ENCODE assay signal across 30 cellular contexts in the genomic region with DNA sequence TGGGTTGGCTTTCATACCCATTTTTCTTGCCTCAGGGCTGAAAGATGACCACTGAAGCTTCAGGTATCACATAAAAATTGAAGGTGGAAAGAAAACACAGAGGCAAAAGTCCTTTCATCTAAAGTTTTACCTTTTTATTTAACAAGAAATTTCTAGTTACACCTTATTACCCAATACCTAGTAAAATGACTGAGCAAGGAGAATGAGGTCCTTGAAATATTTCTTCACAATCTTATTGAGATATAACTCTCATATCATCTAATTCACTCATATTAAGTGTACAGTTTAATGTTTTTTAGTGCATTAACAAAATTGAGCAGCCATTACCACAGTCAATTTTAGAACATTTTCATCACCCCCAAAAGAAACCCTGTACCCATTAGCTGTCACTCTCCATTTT.
DNase-seq lines count a peak whose midpoint lies in the region; ATAC-seq, FAIRE-seq and TF ChIP-seq lines count a peak whose summit lies in the region.
"Had no signal": no experiment of that assay in that cellular context is flagged by ENCODE, and none has a peak within 500 bp of the region (broad histone marks: within the 10 kb centered on the region; RNA-seq: fewer than 3 reads in every experiment).

No MANE protein-coding gene starts in this region.

- H3K4me1 ChIP-seq in IMR-90 (ENCODE audit: control insufficient read depth, insufficient read depth, low read length) (no peaks in the 10 kb centered on the region), K562 (replicated peaks in 1 of 2; ENCODE audit: control insufficient read depth in 2 of 2, insufficient read depth in 2 of 2, low read length in 2 of 2) (no peaks in the 10 kb centered on the region; a peak in 2 of 5 replicates), right atrium auricular region (no peaks in the 10 kb centered on the region)
- H3K4me1 ChIP-seq: A549; BE2C; BLaER1; BLaER1 treated with 17β-estradiol and CSF1 and Interleukin-3, amounts not matched to agents 10 nM and 100 nM; Caco-2 had no signal

- intact Hi-C loops in IMR-90 (cut with micrococcal nuclease) = no loop called here
- intact Hi-C loops in K562 (cut with micrococcal nuclease) = no loop called here

- dilution Hi-C loops in IMR-90 (cut with HindIII; ENCODE audit: low sequenced_read_pairs, unreplicated experiment) = no loop called here

- H2AK9ac ChIP-seq in IMR-90 (replicated peaks; ENCODE audit: low read depth, low read length, poor library complexity) = no peak overlapping the region

- no peak overlapping the region for H2BK120ac ChIP-seq in IMR-90 (ENCODE audit: low read depth, low read length)

- H3K9me3 ChIP-seq in IMR-90 (ENCODE audit: control insufficient read depth, insufficient read depth, low read length) (no peaks in the 10 kb centered on the region), K562 (replicated peaks; ENCODE audit: control insufficient read depth, insufficient read depth, low read depth, low read length) (no peaks in the 10 kb centered on the region; the same call in 1 of the 2 replicates), right atrium auricular region (no peaks in the 10 kb centered on the region)
- H3K9me3 ChIP-seq: A549; BE2C; BLaER1; BLaER1 treated with 17β-estradiol and CSF1 and Interleukin-3, amounts not matched to agents 10 nM and 100 nM; Caco-2 had no signal

- BruUV-seq in IMR-90 (replicated peaks; lab: Mats Ljungman, UMichigan) = no TSS peak
- BruUV-seq in K562 (replicated peaks; lab: Mats Ljungman, UMichigan) = no TSS peak

- in situ Hi-C loops in IMR-90 (cut with MboI; ENCODE audit: low sequenced_read_pairs) = no loop called here
- in situ Hi-C loops in K562 (cut with MboI) = no loop called here

- H3K56ac ChIP-seq in IMR-90 (ENCODE audit: extremely low read depth, insufficient read depth, low read length) = no peak overlapping the region

- no peaks in the 10 kb centered on the region for H3K79me2 ChIP-seq in K562 (ENCODE audit: control insufficient read depth, insufficient read depth, low read length)

- no peak overlapping the region for H3K18ac ChIP-seq in IMR-90 (ENCODE audit: low read depth, low read length)

- H3K9ac ChIP-seq in IMR-90 (ENCODE audit: low read depth, low read length) (no peak overlapping the region), K562 (ENCODE audit: insufficient read depth in 1 of 2, low read depth in 2 of 2, low read length in 2 of 2) (no peak overlapping the region)
- H3K9ac ChIP-seq: BLaER1; BLaER1 treated with 17β-estradiol and CSF1 and Interleukin-3, amounts not matched to agents 10 nM and 100 nM had no signal

- H4K8ac ChIP-seq in IMR-90 (ENCODE audit: low read depth in 2 of 2, low read length in 2 of 2) = no peak overlapping the region

- CTCF ChIA-PET in IMR-90 (lab: Yijun Ruan, JAX) = interaction anchor here (0.6 kb wide), 1 partner anchor 295 kb away, joined by 3 read pairs; no protein-coding TSS in a partner anchor
- CTCF ChIA-PET in K562 (lab: Yijun Ruan, JAX; ENCODE audit: low intra/inter-chr PET ratio) = no interaction called here

- no peak for ATAC-seq in IMR-90 (ENCODE audit: low read depth)
- ATAC-seq in K562 = no peak
- ATAC-seq: A549; CD8-positive, alpha-beta T cell had no signal

- H3K4me2 ChIP-seq in IMR-90 (ENCODE audit: low read depth, low read length) (no peak overlapping the region), K562 (ENCODE audit: insufficient read depth, low read length) (no peak overlapping the region)
- H3K4me2 ChIP-seq: A549; BLaER1; BLaER1 treated with 17β-estradiol and CSF1 and Interleukin-3, amounts not matched to agents 10 nM and 100 nM had no signal

- no peaks in the 10 kb centered on the region for H3K36me3 ChIP-seq in IMR-90 (ENCODE audit: control insufficient read depth, insufficient read depth, low read length)
- no peaks in the 10 kb centered on the region for H3K36me3 ChIP-seq in K562 (ENCODE audit: control insufficient read depth, insufficient read depth, low read length)
- H3K36me3 ChIP-seq in right atrium auricular region = no peaks in the 10 kb centered on the region
- H3K36me3 ChIP-seq: BE2C; BLaER1; BLaER1 treated with 17β-estradiol and CSF1 and Interleukin-3, amounts not matched to agents 10 nM and 100 nM had no signal

- H3K27me3 ChIP-seq in IMR-90 (ENCODE audit: control insufficient read depth, insufficient read depth, low read length) = no peaks in the 10 kb centered on the region
- H3K27me3 ChIP-seq in K562 (ENCODE audit: control insufficient read depth in 2 of 2, insufficient read depth in 2 of 2, low read length in 2 of 2) = no peaks in the 10 kb centered on the region
- no peaks in the 10 kb centered on the region for H3K27me3 ChIP-seq in right atrium auricular region
- H3K27me3 ChIP-seq: BE2C; BLaER1; BLaER1 treated with 17β-estradiol and CSF1 and Interleukin-3, amounts not matched to agents 10 nM and 100 nM had no signal

- H3K4ac ChIP-seq in IMR-90 (ENCODE audit: low read depth, low read length) = no peak overlapping the region

- H3K27ac ChIP-seq in IMR-90 (ENCODE audit: insufficient read depth, low read length) (no peak overlapping the region), K562 (ENCODE audit: extremely low read depth, low read depth, low read length) (no peak overlapping the region), right atrium auricular region (no peak overlapping the region)
- H3K27ac ChIP-seq: 22Rv1; A549; BLaER1; BLaER1 treated with 17β-estradiol and CSF1 and Interleukin-3, amounts not matched to agents 10 nM and 100 nM; C4-2B had no signal

- H2AK5ac ChIP-seq in IMR-90 (ENCODE audit: low read depth, low read length) = no peak overlapping the region

- H4K5ac ChIP-seq in IMR-90 (ENCODE audit: low read depth, low read length) = no peak overlapping the region

- no peak overlapping the region for H3K14ac ChIP-seq in IMR-90 (replicated peaks; ENCODE audit: low read depth, low read length)

- TF ChIP-seq POLR2A in IMR-90 (IDR thresholded peaks at IDR 0.05; ENCODE audit: low read depth, low read length) = no peak
- TF ChIP-seq POLR2A in K562 (conservative IDR thresholded peaks at IDR 0.05) = no peak
- TF ChIP-seq POLR2A in GM12892 (IDR thresholded peaks at IDR 0.05; ENCODE audit: low read depth, low read length) = no peak

- FAIRE-seq in K562 (lab: Jason Lieb, UNC) = no peak
- FAIRE-seq in GM12892 (lab: Jason Lieb, UNC) = no peak
- FAIRE-seq: A204.1, A549, D721Med had no signal

- no peak overlapping the region for H3K4me3 ChIP-seq in IMR-90 (ENCODE audit: insufficient read depth, low read depth, low read length)
- H3K4me3 ChIP-seq in K562 = no peak overlapping the region
- H3K4me3 ChIP-seq in right atrium auricular region = no peak overlapping the region
- H3K4me3 ChIP-seq: A549; BLaER1; BLaER1 treated with 17β-estradiol and CSF1 and Interleukin-3, amounts not matched to agents 10 nM and 100 nM had no signal

- no peak overlapping the region for H3K23ac ChIP-seq in IMR-90 (ENCODE audit: low read depth, low read length)

- H2BK5ac ChIP-seq in IMR-90 (ENCODE audit: low read depth, low read length, poor library complexity, severe bottlenecking) = no peak overlapping the region

- no peak overlapping the region for H4K91ac ChIP-seq in IMR-90 (ENCODE audit: insufficient read depth, low read depth, low read length)

- no peaks in the 10 kb centered on the region for H3K79me1 ChIP-seq in IMR-90 (ENCODE audit: low read depth in 1 of 2, low read length in 2 of 2)

- H3K9me1 ChIP-seq in IMR-90 (ENCODE audit: insufficient read depth, low read length) = no peaks in the 10 kb centered on the region
- no peaks in the 10 kb centered on the region for H3K9me1 ChIP-seq in K562 (ENCODE audit: control insufficient read depth, insufficient read depth, low read length)

- TF ChIP-seq RAD21 in IMR-90 (IDR thresholded peaks at IDR 0.05; ENCODE audit: low read length) (no peak), K562 (CRISPR knock-in tag; conservative IDR thresholded peaks at IDR 0.05 in 1 of 2, IDR thresholded peaks at IDR 0.05 in 1 of 2) (no peak)

- TF ChIP-seq CTCF in IMR-90 (conservative IDR thresholded peaks at IDR 0.05; ENCODE audit: low read depth, low read length) (no peak), K562 (IDR thresholded peaks at IDR 0.05 in 2 of 3, conservative IDR thresholded peaks at IDR 0.05 in 1 of 3; ENCODE audit: insufficient read depth in 2 of 3, low read depth in 1 of 3, low read length in 3 of 3) (no peak), right atrium auricular region (IDR thresholded peaks at IDR 0.05) (no peak)

- H2AFZ ChIP-seq in IMR-90 (replicated peaks; ENCODE audit: low read length, poor library complexity) (no peak overlapping the region), K562 (ENCODE audit: low read depth, low read length) (peak overlapping the region; percentile 41)

- DNase-seq in IMR-90 (no peak), K562 (ENCODE audit: extremely low read depth in 1 of 4, low spot score in 3 of 4) (no peak), right atrium auricular region (ENCODE audit: low spot score) (no peak), GM12892 (ENCODE audit: insufficient read length) (no peak)
- DNase-seq: 8988T; ACHN; AML-193; BE2C; C1 segment of cervical spinal cord; Caco-2; Calu3; CD4-positive, alpha-beta memory T cell; CD4-positive, alpha-beta T cell; CD4-positive, CD25-positive, alpha-beta regulatory T cell; CD8-positive, alpha-beta memory T cell; CD8-positive, alpha-beta T cell; COR-L47; DMS 273 treated with DMSO at 0.1 percent for 48 hours; DMS153; DMS79; DMS79 treated with DMSO at 0.1 percent for 48 hours; DND-41; EL had no signal

- no peak overlapping the region for H2BK15ac ChIP-seq in IMR-90 (ENCODE audit: low read depth, low read length)

- H2BK20ac ChIP-seq in IMR-90 (ENCODE audit: low read depth, low read length) = no peak overlapping the region

- POLR2A ChIA-PET in IMR-90 (lab: Charles Lee; ENCODE audit: unreplicated experiment) = no interaction called here
- POLR2A ChIA-PET in K562 (lab: Yijun Ruan, JAX) = interaction anchor here (1.5 kb wide), 1 partner anchor 13 kb away, joined by 3 read pairs; no protein-coding TSS in a partner anchor

- H4K20me1 ChIP-seq in IMR-90 (ENCODE audit: insufficient read depth, low read length) (no peaks in the 10 kb centered on the region), K562 (replicated peaks; ENCODE audit: control insufficient read depth, insufficient read depth, low read length) (no peaks in the 10 kb centered on the region)
- H4K20me1 ChIP-seq: BLaER1; BLaER1 treated with 17β-estradiol and CSF1 and Interleukin-3, amounts not matched to agents 10 nM and 100 nM had no signal

- TF ChIP-seq EP300 in K562 (IDR thresholded peaks at IDR 0.05; ENCODE audit: low read length) = no peak

TF ChIP-seq in IMR-90, 13 proteins besides CTCF, POLR2A, EP300 and RAD21:
- TF ChIP-seq CEBPB (IDR thresholded peaks at IDR 0.05; ENCODE audit: low read depth, low read length) (peak; percentile 8; the same call in 1 of the 2 replicates), SMC3 (IDR thresholded peaks at IDR 0.05; ENCODE audit: low read depth, low read length) (no peak)

TF ChIP-seq in K562, 482 proteins besides CTCF, POLR2A, EP300 and RAD21 (continues in another document):
- no peak for TF ChIP-seq ZNF174 (CRISPR knock-in tag; IDR thresholded peaks at IDR 0.05)
